6 cellular contexts compared by ENCODE assay signal in the genomic region with DNA sequence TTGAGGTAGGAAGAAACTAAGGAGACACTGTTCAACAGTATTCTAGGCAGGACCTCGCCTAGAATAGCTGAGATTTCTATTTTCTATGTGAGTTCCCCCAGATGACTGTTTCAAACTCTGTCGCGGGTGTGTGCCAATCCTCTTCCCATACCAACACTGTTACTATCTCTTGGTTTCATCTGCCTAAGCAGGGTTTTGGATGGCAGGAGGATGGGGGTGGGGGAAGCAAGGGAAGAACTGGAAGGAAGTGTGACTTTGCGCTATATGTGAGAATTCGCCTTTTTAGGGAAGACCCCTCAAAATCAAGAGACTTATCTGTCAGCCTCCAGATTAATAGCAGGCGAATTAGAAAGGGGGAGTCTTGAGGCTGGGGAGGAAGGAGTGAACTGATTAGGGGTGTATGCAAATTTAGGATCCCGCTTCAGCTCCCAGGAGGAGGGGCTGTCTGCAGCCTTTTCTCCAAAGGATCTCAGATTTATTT. TPM values are rescaled to one million over a fixed set of nuclear protein-coding genes. Genes with fewer than 3 reads are reported as not detected.
DNase-seq lines count a peak whose midpoint lies in the region; ATAC-seq and TF ChIP-seq lines count a peak whose summit lies in the region.

No MANE protein-coding gene starts in this region.

- TF ChIP-seq EP300 in suprapubic skin (IDR thresholded peaks at IDR 0.05): no peak

- H3K27me3 ChIP-seq in PC-3 (ENCODE audit: low read length) (no peaks in the 10 kb centered on the region), foreskin keratinocyte (no peaks in the 10 kb centered on the region), suprapubic skin (no peaks in the 10 kb centered on the region)

- no peaks in the 10 kb centered on the region for H3K9me2 ChIP-seq in PC-3 (replicated peaks; ENCODE audit: low read length)

- TF ChIP-seq CTCF in PC-3 (conservative IDR thresholded peaks at IDR 0.05; ENCODE audit: low read depth, low read length): no peak
- TF ChIP-seq CTCF in foreskin keratinocyte (conservative IDR thresholded peaks at IDR 0.05): no peak
- no peak for TF ChIP-seq CTCF in suprapubic skin (IDR thresholded peaks at IDR 0.05)

- intact Hi-C loops in PC-3 (cut with micrococcal nuclease): loop anchor here (2.0 to 10.0 kb wide), 2 partner anchors 69 to 115 kb away; partner anchors contain the start of gene TMUB2

- DNase-seq in PC-3 (no peak), foreskin keratinocyte (peak in 1 of 2 donors; percentile 47), suprapubic skin (ENCODE audit: low spot score in 2 of 2) (no peak), NCI-H2107 (lab: John Stamatoyannopoulos, UW) (no peak)

- peak; percentile 8 for ATAC-seq in GM18909 (IDR thresholded peaks at IDR 0.05; ENCODE audit: poor library complexity, unreplicated experiment)
- ATAC-seq in PC-3: no peak
- ATAC-seq in foreskin keratinocyte: no peak
- ATAC-seq in HG03565 (IDR thresholded peaks at IDR 0.05; ENCODE audit: unreplicated experiment): no peak

- POLR2A ChIA-PET in PC-3 (lab: Charles Lee; ENCODE audit: unreplicated experiment): interaction anchor here (0.7 kb wide), 1 partner anchor 52 kb away, joined by 17 read pairs; no protein-coding TSS in a partner anchor

- peak overlapping the region; percentile 74 for H2AFZ ChIP-seq in PC-3 (ENCODE audit: low read length)

- H3K9ac ChIP-seq in PC-3 (ENCODE audit: low read length): peak overlapping the region; percentile 84

- CTCF ChIA-PET in PC-3 (lab: Charles Lee): no interaction called here

- H3K4me2 ChIP-seq in PC-3 (ENCODE audit: low read length): peak overlapping the region; percentile 88

- H3F3A ChIP-seq in PC-3 (ENCODE audit: low read length, unreplicated experiment): no peaks in the 10 kb centered on the region

- H3K27ac ChIP-seq in PC-3 (ENCODE audit: low read length): peak overlapping the region; percentile 85
- peak overlapping the region; percentile 76 for H3K27ac ChIP-seq in foreskin keratinocyte
- H3K27ac ChIP-seq in suprapubic skin: peak overlapping the region; percentile 90

- BruUV-seq in PC-3 (replicated peaks; lab: Mats Ljungman, UMichigan): TSS peak; percentile 36

- H3K4me3 ChIP-seq in PC-3 (ENCODE audit: low read length): peak overlapping the region; percentile 70; the same call in 1 of the 2 replicates
- H3K4me3 ChIP-seq in suprapubic skin: peak overlapping the region; percentile 69

- no peak for TF ChIP-seq POLR2A in suprapubic skin (IDR thresholded peaks at IDR 0.05)

- 8% methylated on average over 7 of the region's 7 CpGs for WGBS in suprapubic skin

- H3K36me3 ChIP-seq in PC-3 (ENCODE audit: low read depth, low read length): no peaks in the 10 kb centered on the region; the same call in 1 of the 2 replicates
- H3K36me3 ChIP-seq in suprapubic skin: peaks cover 10% of the 10 kb centered on the region

- H3K79me2 ChIP-seq in PC-3 (ENCODE audit: low read length): peaks cover 52% of the 10 kb centered on the region

- no peaks in the 10 kb centered on the region for H3K9me3 ChIP-seq in PC-3 (ENCODE audit: low read length)
- H3K9me3 ChIP-seq in suprapubic skin: no peaks in the 10 kb centered on the region

- H4K20me1 ChIP-seq in PC-3 (ENCODE audit: low read length): no peaks in the 10 kb centered on the region

- H3K4me1 ChIP-seq in PC-3 (ENCODE audit: insufficient read depth, low read length): peaks cover 26% of the 10 kb centered on the region
- peaks cover 3% of the 10 kb centered on the region for H3K4me1 ChIP-seq in foreskin keratinocyte
- H3K4me1 ChIP-seq in suprapubic skin: peaks cover 46% of the 10 kb centered on the region

RNA-seq across cellular contexts. Expression of gene G6PC3, which starts 0.5 kb away (rescaled TPM):
- total RNA-seq in PC-3 (2014; rRNA removed) (60.1 and 69.5 TPM in 2 replicates), foreskin keratinocyte (37.7 and 42.5 TPM in 2 replicates), suprapubic skin (10 to 100 TPM; 12.7 to 20.4 (median 15.4) TPM)
- 79.4 and 87.6 TPM in 2 replicates for polyA plus RNA-seq in foreskin keratinocyte

RNA-seq across cellular contexts. Expression of gene LSM12, which starts 3.5 kb away (rescaled TPM):
- total RNA-seq in PC-3 (2014; rRNA removed) (118 and 123 TPM in 2 replicates), foreskin keratinocyte (56.3 and 56.5 TPM in 2 replicates), suprapubic skin (10 to 100 TPM; 27.8 to 44.6 (median 33.3) TPM)
- polyA plus RNA-seq in foreskin keratinocyte: 55.8 and 60.1 TPM in 2 replicates

RNA-seq across cellular contexts. Expression of gene HDAC5, which starts 53.4 kb away (rescaled TPM):
- total RNA-seq in PC-3 (2014; rRNA removed) (39.1 and 47.1 TPM in 2 replicates), foreskin keratinocyte (7.7 and 10.9 TPM in 2 replicates), suprapubic skin (100 to 1,000 TPM; 135 to 197 (median 168) TPM)
- 4.4 and 6.7 TPM in 2 replicates for polyA plus RNA-seq in foreskin keratinocyte

RNA-seq across cellular contexts. Expression of gene TMEM101, which starts 55.3 kb away (rescaled TPM):
- total RNA-seq in PC-3 (2014; rRNA removed): 75.5 and 85.8 TPM in 2 replicates
- total RNA-seq in foreskin keratinocyte: 22.5 and 22.6 TPM in 2 replicates
- polyA plus RNA-seq in foreskin keratinocyte: 24.3 and 25.6 TPM in 2 replicates
- total RNA-seq in suprapubic skin: 10 to 100 TPM; 20.7 to 48.5 (median 43.6) TPM
